In the genomic region with DNA sequence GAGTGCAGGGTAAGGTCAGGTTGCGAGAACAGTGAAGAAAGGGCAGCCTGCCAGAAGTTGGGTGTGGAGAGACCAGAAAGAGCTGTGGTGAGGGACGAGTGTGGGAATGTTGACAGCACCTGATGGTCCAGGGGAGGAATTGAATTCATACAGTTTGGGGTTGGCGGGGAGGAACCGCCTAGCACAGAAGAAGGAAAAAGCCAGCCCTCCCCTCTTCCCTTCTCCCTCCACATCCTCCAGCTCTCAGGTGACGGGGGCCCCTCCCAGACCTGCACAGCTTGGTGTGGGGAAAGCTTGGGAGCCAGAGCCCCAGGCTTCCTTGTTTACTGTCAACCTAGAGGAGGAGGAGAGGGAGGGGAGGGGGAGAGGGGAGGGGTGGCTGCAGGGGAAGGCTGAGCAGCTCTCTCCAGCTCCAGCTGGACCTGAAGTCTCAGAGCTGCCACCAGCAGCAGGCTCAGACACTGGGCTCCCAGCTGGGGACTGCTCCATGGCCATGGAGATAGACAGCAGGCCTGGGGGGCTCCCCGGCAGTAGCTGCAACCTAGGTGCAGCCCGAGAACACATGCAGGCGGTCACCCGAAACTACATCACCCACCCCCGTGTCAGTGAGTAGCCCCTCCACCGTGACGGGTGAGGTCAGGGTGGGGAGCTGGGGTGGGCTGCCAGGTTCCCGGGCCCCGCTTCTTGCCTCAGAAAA, we compare ENCODE assay signal across 14 cellular contexts. TPM values are rescaled to one million over a fixed set of nuclear protein-coding genes. Genes with fewer than 3 reads are reported as not detected.
DNase-seq lines count a peak whose midpoint lies in the region; ATAC-seq and TF ChIP-seq lines count a peak whose summit lies in the region.
"Had no signal": no experiment of that assay in that cellular context is flagged by ENCODE, and none has a peak within 500 bp of the region (broad histone marks: within the 10 kb centered on the region; RNA-seq: fewer than 3 reads in every experiment).

A gene (plus strand): TSS at position 433 of the 697 bp plus-strand sequence. CDS start 55 bp downstream, at position 488.

- peak; percentile 76 for DNase-seq in NCI-H82 (lab: John Stamatoyannopoulos, UW)
- DNase-seq in NCI-H82 treated with DMSO at 0.1 percent for 48 hours (lab: John Stamatoyannopoulos, UW; ENCODE audit: unreplicated experiment): no peak
- DNase-seq in NCI-H345 treated with DMSO at 0.1 percent for 48 hours (lab: John Stamatoyannopoulos, UW; ENCODE audit: unreplicated experiment): peak; percentile 22
- peak; percentile 73 for DNase-seq in islet precursor cell
- DNase-seq in suprapubic skin (ENCODE audit: low spot score in 2 of 2): no peak
- DNase-seq: activated T-cell treated with anti-CD3 and anti-CD28 coated beads, Interleukin-2, amount 50 U/mL, for 72 hours; heart left ventricle; NCI-H1092; testis had no signal

- H3K4me1 ChIP-seq in suprapubic skin: no peaks in the 10 kb centered on the region
- H3K4me1 ChIP-seq: heart left ventricle, testis had no signal

- 46% methylated on average over 7 of the region's 14 CpGs for WGBS in suprapubic skin

- no peak for TF ChIP-seq POLR2A in suprapubic skin (IDR thresholded peaks at IDR 0.05)

- H3K27me3 ChIP-seq in suprapubic skin: peaks cover 11% of the 10 kb centered on the region
- H3K27me3 ChIP-seq: testis had no signal

- no peaks in the 10 kb centered on the region for H3K36me3 ChIP-seq in suprapubic skin
- H3K36me3 ChIP-seq: heart left ventricle had no signal

- TF ChIP-seq EP300 in suprapubic skin (IDR thresholded peaks at IDR 0.05): no peak

- peak within 1 kb of the TSS; percentile 82 for H3K27ac ChIP-seq in suprapubic skin
- H3K27ac ChIP-seq: heart left ventricle, testis had no signal

- H3K4me3 ChIP-seq in suprapubic skin: peak within 1 kb of the TSS; percentile 30
- H3K4me3 ChIP-seq: heart left ventricle, testis had no signal

- no peaks in the 10 kb centered on the region for H3K9me3 ChIP-seq in suprapubic skin
- H3K9me3 ChIP-seq: heart left ventricle, testis had no signal

- TF ChIP-seq CTCF in suprapubic skin (IDR thresholded peaks at IDR 0.05): no peak

- ATAC-seq in GM21526 (IDR thresholded peaks at IDR 0.05; ENCODE audit: low FRiP score, unreplicated experiment) (no peak), HG02981 (IDR thresholded peaks at IDR 0.05; ENCODE audit: unreplicated experiment) (no peak), GM19452 (IDR thresholded peaks at IDR 0.05; ENCODE audit: unreplicated experiment) (no peak)
- ATAC-seq: activated T-cell treated with anti-CD3 and anti-CD28 coated beads, Interleukin-2, amount 50 U/mL, for 72 hours; Right ventricle myocardium inferior had no signal

RNA-seq across cellular contexts. Expression of the gene that starts here (rescaled TPM):
- total RNA-seq in suprapubic skin: 10 to 100 TPM; 22.7 to 66.9 (median 39.5) TPM
- total RNA-seq: activated T-cell treated with anti-CD3 and anti-CD28 coated beads, Interleukin-2, amount 50 U/mL, for 72 hours; mesothelial cell of epicardium; Right ventricle myocardium inferior had no signal

Comparison
In these comparisons a context has a peak if more than half of its experiments do, and no peak if none do; other contexts are left out.
1. DNase-seq: peak in NCI-H82 (single experiment), NCI-H345 treated with DMSO at 0.1 percent for 48 hours (single experiment) and islet precursor cell (single experiment); none in NCI-H82 treated with DMSO at 0.1 percent for 48 hours (single experiment) and suprapubic skin (0 of 2).